In the genomic region with DNA sequence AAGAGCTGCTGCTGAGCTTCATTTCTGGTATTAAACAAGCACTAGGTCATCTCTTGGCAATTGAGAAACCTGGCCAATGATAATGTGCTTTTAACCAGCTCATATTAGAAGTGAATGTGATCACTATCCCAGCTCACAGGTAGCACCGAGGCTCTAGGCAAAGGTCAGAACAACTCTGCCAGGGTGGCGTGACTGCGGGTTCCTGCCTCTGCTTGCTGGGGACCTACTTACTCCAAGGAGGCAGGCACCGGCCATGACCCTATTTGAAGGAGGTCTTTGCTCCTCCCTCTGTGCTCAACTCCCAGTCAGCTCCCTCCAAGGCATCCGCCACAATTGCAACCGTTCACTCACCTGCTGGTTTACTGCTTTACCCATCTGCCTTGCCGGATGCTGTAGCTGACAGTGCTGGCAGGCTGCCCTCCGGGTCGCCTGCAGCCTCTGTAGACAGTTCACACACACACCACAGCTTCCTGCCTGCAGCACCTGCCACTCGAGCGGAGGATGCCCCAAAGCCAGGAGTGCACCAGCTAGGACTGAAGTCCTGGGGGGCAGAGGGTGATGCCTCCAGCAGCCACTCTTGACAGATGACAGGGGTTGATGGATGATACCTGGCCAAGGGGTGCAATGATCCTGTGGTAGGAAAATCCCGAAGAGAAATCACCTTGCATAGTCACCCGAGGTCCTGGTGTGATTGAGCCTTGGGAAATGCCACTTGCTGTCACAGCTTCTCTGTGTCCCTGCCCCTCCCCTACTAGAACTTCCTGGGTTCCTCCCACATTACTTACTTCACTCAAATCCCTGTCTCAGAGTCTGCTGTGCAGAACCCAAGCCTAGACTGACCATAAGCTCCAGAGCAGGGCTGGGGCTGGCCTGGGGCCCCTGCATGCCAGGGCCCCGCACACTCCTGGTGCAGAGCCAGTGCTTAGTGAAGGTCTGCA, we compare ENCODE assay signal across 9 cellular contexts. TPM values are rescaled to one million over a fixed set of nuclear protein-coding genes. Genes with fewer than 3 reads are reported as not detected.
DNase-seq lines count a peak whose midpoint lies in the region; ATAC-seq and TF ChIP-seq lines count a peak whose summit lies in the region.
"Had no signal": no experiment of that assay in that cellular context is flagged by ENCODE, and none has a peak within 500 bp of the region (broad histone marks: within the 10 kb centered on the region; RNA-seq: fewer than 3 reads in every experiment).

No MANE protein-coding gene starts in this region.

- H3K9me3 Mint-ChIP-seq in CD4-positive, alpha-beta memory T cell: peaks cover 0 to 1% (median 0%) of the 10 kb centered on the region in 8 donors

- intact Hi-C loops in CD4-positive, alpha-beta memory T cell (cut with micrococcal nuclease): loop anchor here (1.0 to 2.0 kb wide), 3 partner anchors 32 to 300 kb away; a partner anchor contains a TSS

- H3K9me3 ChIP-seq in CD4-positive, alpha-beta memory T cell (ENCODE audit: control insufficient read depth in 1 of 2, low read length in 2 of 2): no peaks in the 10 kb centered on the region
- H3K9me3 ChIP-seq in HEK293 (ENCODE audit: control insufficient read depth, insufficient read depth, low read depth, low read length) (no peaks in the 10 kb centered on the region), BE2C (no peaks in the 10 kb centered on the region)

- no peak for ATAC-seq in GM21526 (IDR thresholded peaks at IDR 0.05; ENCODE audit: low FRiP score, unreplicated experiment)

- CTCF ChIA-PET in CD4-positive, alpha-beta memory T cell (lab: Charles Lee; ENCODE audit: partially characterized antibody): interaction anchor here (0.8 to 3.1 kb wide), 15 partner anchors 10 to 159 kb away, joined by 3 to 26 read pairs (median 4); a partner anchor contains a TSS
- CTCF ChIA-PET in HEK293 (lab: Yijun Ruan, JAX): interaction anchor here (0.6 to 1.0 kb wide), 2 partner anchors 13 to 343 kb away, joined by 3 to 4 read pairs; no protein-coding TSS in a partner anchor

- peaks cover 37% of the 10 kb centered on the region for H3K4me1 ChIP-seq in CD4-positive, alpha-beta memory T cell (ENCODE audit: insufficient read depth, low read length)
- H3K4me1 ChIP-seq in HEK293 (ENCODE audit: control insufficient read depth, insufficient read depth, low read length) (no peaks in the 10 kb centered on the region), BE2C (no peaks in the 10 kb centered on the region)

- peak overlapping the region in 1 of 2 donors; percentile 23 for H3K4me3 ChIP-seq in CD4-positive, alpha-beta memory T cell (ENCODE audit: low read length in 2 of 2)
- H3K4me3 ChIP-seq in HEK293 (ENCODE audit: low read depth, low read length) (no peak overlapping the region), H7 (ENCODE audit: insufficient read depth, low read depth, low read length) (no peak overlapping the region), BE2C (ENCODE audit: low read depth, low read length) (no peak overlapping the region)

- H3K4me1 Mint-ChIP-seq in CD4-positive, alpha-beta memory T cell: peaks cover 31 to 38% (median 35%) of the 10 kb centered on the region in 4 donors

- peak overlapping the region; percentile 30 for H3K27ac ChIP-seq in CD4-positive, alpha-beta memory T cell (ENCODE audit: low read depth, low read length)
- no peak overlapping the region for H3K27ac ChIP-seq in HEK293 (ENCODE audit: extremely low read depth, low read depth, low read length)

- POLR2A ChIA-PET in CD4-positive, alpha-beta memory T cell (lab: Charles Lee; ENCODE audit: partially characterized antibody): interaction anchor here (0.7 to 4.5 kb wide), 22 partner anchors 9 to 1741 kb away, joined by 3 to 60 read pairs (median 6); a partner anchor contains a TSS
- POLR2A ChIA-PET in HEK293 (lab: Yijun Ruan, JAX): no interaction called here

- peaks cover 3% of the 10 kb centered on the region for H3K27me3 ChIP-seq in CD4-positive, alpha-beta memory T cell (ENCODE audit: insufficient read depth, low read length)
- H3K27me3 ChIP-seq in H7 (ENCODE audit: control insufficient read depth, insufficient read depth, low read length): peaks cover 14% of the 10 kb centered on the region
- H3K27me3 ChIP-seq in BE2C: peaks cover 8% of the 10 kb centered on the region

- H3K27ac Mint-ChIP-seq in CD4-positive, alpha-beta memory T cell: peak overlapping the region; percentile 60 to 92 (median 87)

- peak overlapping the region in 7 of 8 donors; percentile 40 to 87 (median 71) for H3K4me3 Mint-ChIP-seq in CD4-positive, alpha-beta memory T cell

- TF ChIP-seq CTCF in HEK293 (tag by site-specific recombination; IDR thresholded peaks at IDR 0.05) (no peak), BE2C (IDR thresholded peaks at IDR 0.05; ENCODE audit: low read depth, low read length) (no peak)

- no peaks in the 10 kb centered on the region for H3K36me3 ChIP-seq in CD4-positive, alpha-beta memory T cell (ENCODE audit: insufficient read depth, low read length)
- H3K36me3 ChIP-seq in HEK293 (ENCODE audit: control insufficient read depth in 2 of 2, insufficient read depth in 1 of 2, low read length in 2 of 2) (no peaks in the 10 kb centered on the region), H7 (replicated peaks; ENCODE audit: control insufficient read depth, insufficient read depth, low read length) (no peaks in the 10 kb centered on the region), BE2C (no peaks in the 10 kb centered on the region)

- peaks cover under 1 to 5% of the 10 kb centered on the region in 2 donors for H3K27me3 Mint-ChIP-seq in CD4-positive, alpha-beta memory T cell

- DNase-seq in CD4-positive, alpha-beta memory T cell: peak; percentile 80 to 87 (median 82)
- peak; percentile 88 for DNase-seq in NCI-H345 treated with DMSO at 0.1 percent for 48 hours (lab: John Stamatoyannopoulos, UW; ENCODE audit: unreplicated experiment)
- DNase-seq in activated T-helper 9 cell treated with anti-CD3 and anti-CD28 coated beads, Interleukin-2, amount 50 U/mL, for 16 hours (ENCODE audit: low read depth): peak; percentile 43
- DNase-seq in stimulated activated CD8-positive, alpha-beta memory T cell treated with anti-CD3 and anti-CD28 coated beads, Interleukin-12 subunit alpha, Interleukin-12 subunit beta, amount 100 ng/mL, for 1 hour (ENCODE audit: low read depth): peak; percentile 50
- no peak for DNase-seq in H7
- no peak for DNase-seq in BE2C

- H3K36me3 Mint-ChIP-seq in CD4-positive, alpha-beta memory T cell: no peaks in the 10 kb centered on the region

TF ChIP-seq in HEK293, 187 proteins besides CTCF, POLR2A, EP300 and RAD21:
- peak; percentile 94 for TF ChIP-seq ZIC2 (tag by site-specific recombination; IDR thresholded peaks at IDR 0.05)
- TF ChIP-seq ZNF473 (tag by site-specific recombination; IDR thresholded peaks at IDR 0.05): no peak
- TF ChIP-seq GLIS1 (tag by site-specific recombination; IDR thresholded peaks at IDR 0.05): peak; percentile 34; the same call in 1 of the 2 replicates
- TF ChIP-seq, protein P1, sequence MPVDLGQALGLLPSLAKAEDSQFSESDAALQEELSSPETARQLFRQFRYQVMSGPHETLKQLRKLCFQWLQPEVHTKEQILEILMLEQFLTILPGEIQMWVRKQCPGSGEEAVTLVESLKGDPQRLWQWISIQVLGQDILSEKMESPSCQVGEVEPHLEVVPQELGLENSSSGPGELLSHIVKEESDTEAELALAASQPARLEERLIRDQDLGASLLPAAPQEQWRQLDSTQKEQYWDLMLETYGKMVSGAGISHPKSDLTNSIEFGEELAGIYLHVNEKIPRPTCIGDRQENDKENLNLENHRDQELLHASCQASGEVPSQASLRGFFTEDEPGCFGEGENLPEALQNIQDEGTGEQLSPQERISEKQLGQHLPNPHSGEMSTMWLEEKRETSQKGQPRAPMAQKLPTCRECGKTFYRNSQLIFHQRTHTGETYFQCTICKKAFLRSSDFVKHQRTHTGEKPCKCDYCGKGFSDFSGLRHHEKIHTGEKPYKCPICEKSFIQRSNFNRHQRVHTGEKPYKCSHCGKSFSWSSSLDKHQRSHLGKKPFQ (tag by site-specific recombination; IDR thresholded peaks at IDR 0.05): 0 out of 2 replicates have a peak, but pooled peaks have one; percentile 26

RNA-seq across cellular contexts. Expression of a gene that starts 8.8 kb away (rescaled TPM):
- not detected for total RNA-seq in CD4-positive, alpha-beta memory T cell
- polyA plus RNA-seq in CD4-positive, alpha-beta memory T cell: not detected
- total RNA-seq in H7 (2014; rRNA removed; shearing (Covaris generic)): not detected in 2 replicates
- polyA plus RNA-seq in BE2C (2012; ENCODE audit: insufficient read depth, insufficient read length, low read depth): 0.22 TPM
- total RNA-seq: fibroblast of villous mesenchyme had no signal

RNA-seq across cellular contexts. Expression of a gene that starts 32.8 kb away (rescaled TPM):
- 10 to 100 TPM; 55.4 to 56.5 TPM for total RNA-seq in CD4-positive, alpha-beta memory T cell
- 10 to 100 TPM; 44.6 to 47.2 TPM for polyA plus RNA-seq in CD4-positive, alpha-beta memory T cell
- total RNA-seq in H7 (2014; rRNA removed; shearing (Covaris generic)): not detected in 2 replicates
- polyA plus RNA-seq in BE2C (2012; ENCODE audit: insufficient read depth, insufficient read length, low read depth): not detected

Comparison
In these comparisons a context has a peak if more than half of its experiments do, and no peak if none do; other contexts are left out.
1. DNase-seq: peak in CD4-positive, alpha-beta memory T cell (5 of 5), NCI-H345 treated with DMSO at 0.1 percent for 48 hours (single experiment), activated T-helper 9 cell treated with anti-CD3 and anti-CD28 coated beads, Interleukin-2, amount 50 U/mL, for 16 hours (single experiment) and stimulated activated CD8-positive, alpha-beta memory T cell treated with anti-CD3 and anti-CD28 coated beads, Interleukin-12 subunit alpha, Interleukin-12 subunit beta, amount 100 ng/mL, for 1 hour (single experiment); none in H7 (single experiment) and BE2C (single experiment).
2. RNA of a gene that starts 32.8 kb away (total RNA-seq): 55.4 to 56.5 TPM in CD4-positive, alpha-beta memory T cell; not detected in H7; every median in the first group is over 10 times any median in the second.